ENCODE assay signal across 9 cellular contexts in the genomic region with DNA sequence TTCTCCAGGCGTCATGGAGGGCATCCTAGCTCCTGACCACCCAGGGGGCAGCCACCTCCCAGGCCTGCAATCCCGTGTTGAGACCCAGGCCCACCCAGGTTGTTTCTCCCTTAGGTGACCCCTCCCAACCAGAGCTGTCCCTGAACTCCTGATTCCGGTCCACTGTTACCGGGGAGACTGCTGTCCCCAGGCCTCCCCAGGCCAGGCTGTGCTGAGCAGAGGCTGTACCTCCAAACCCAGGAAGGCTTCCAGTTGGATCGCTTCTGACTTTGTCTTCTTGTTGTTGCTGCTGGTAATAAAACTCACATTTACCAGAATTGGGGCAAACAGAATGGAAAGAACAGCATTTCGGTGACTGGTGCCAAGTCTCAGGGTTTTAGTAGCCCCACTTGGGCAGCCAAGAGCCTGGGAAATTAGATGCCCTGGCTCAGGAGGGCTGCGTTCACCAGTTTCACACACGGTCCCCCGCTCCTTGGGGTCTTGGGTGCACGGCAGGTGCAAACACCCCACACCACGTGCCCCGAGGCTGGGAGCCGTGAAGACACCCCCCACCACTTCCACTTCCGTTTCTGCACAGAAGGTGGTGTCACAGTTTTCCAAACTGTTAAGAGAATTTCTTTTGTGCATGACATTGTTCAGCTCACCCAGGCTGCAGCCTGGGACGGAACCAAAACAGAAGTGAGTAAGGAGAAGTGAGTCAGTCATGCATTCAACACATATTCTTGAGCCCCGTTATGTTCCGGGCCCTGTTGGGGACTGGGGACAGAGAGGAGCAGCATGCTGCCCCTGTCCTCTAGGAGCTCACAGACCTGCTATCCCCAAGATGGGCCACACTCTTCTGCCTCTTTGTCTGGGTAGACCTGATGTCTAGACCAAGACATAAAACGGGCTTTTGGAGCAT. TPM values are rescaled to one million over a fixed set of nuclear protein-coding genes. Genes with fewer than 3 reads are reported as not detected.
DNase-seq lines count a peak whose midpoint lies in the region; TF ChIP-seq lines count a peak whose summit lies in the region.
"Had no signal": no experiment of that assay in that cellular context is flagged by ENCODE, and none has a peak within 500 bp of the region (broad histone marks: within the 10 kb centered on the region; RNA-seq: fewer than 3 reads in every experiment).

No MANE protein-coding gene starts in this region.

- H2AFZ ChIP-seq in mesenchymal stem cell (ENCODE audit: low read depth, low read length): no peak overlapping the region

- H2BK15ac ChIP-seq in mesenchymal stem cell (ENCODE audit: low read depth, poor library complexity, severe bottlenecking): no peak overlapping the region

- no peak overlapping the region for H2BK5ac ChIP-seq in mesenchymal stem cell (ENCODE audit: low read depth, low read length, poor library complexity, severe bottlenecking)

- H3K18ac ChIP-seq in mesenchymal stem cell (ENCODE audit: low read depth in 1 of 2, low read length in 2 of 2): no peak overlapping the region

- H3K9me3 Mint-ChIP-seq in activated naive CD4-positive, alpha-beta T cell treated with anti-CD3 and anti-CD28 coated beads, Interleukin-2, amount 50 U/mL, for 24 hours: no peaks in the 10 kb centered on the region
- H3K9me3 Mint-ChIP-seq in dendritic cell treated with granulocyte-macrophage colony-stimulating factor and Interleukin-4, amounts not matched to agents 40 ng/mL and 50 ng/mL, for 4 days: peaks cover 3% of the 10 kb centered on the region

- H3K79me1 ChIP-seq in mesenchymal stem cell (replicated peaks; ENCODE audit: low read length, poor library complexity, severe bottlenecking): no peaks in the 10 kb centered on the region

- no peak overlapping the region for H3K4me2 ChIP-seq in mesenchymal stem cell (ENCODE audit: low read length, poor library complexity, severe bottlenecking)

- no peak overlapping the region for H3K4ac ChIP-seq in mesenchymal stem cell (ENCODE audit: low read depth in 1 of 2, low read length in 2 of 2)

- no peak overlapping the region for H3K4me3 ChIP-seq in Jurkat, Clone E6-1 (ENCODE audit: low read length)
- H3K4me3 ChIP-seq in thyroid gland (replicated peaks in 1 of 3): no peak overlapping the region
- no peak overlapping the region for H3K4me3 ChIP-seq in mesenchymal stem cell (ENCODE audit: insufficient read depth in 1 of 2, low read depth in 1 of 2, low read length in 2 of 2)

- TF ChIP-seq CTCF in thyroid gland (IDR thresholded peaks at IDR 0.05): no peak

- H3K36me3 ChIP-seq in thyroid gland (no peaks in the 10 kb centered on the region), mesenchymal stem cell (ENCODE audit: control insufficient read depth in 1 of 2, insufficient read depth in 2 of 2, low read depth in 1 of 2, low read length in 2 of 2) (no peaks in the 10 kb centered on the region)

- no peak overlapping the region for H4K8ac ChIP-seq in mesenchymal stem cell (ENCODE audit: low read length)

- H2BK12ac ChIP-seq in mesenchymal stem cell (ENCODE audit: low read length in 2 of 2): no peak overlapping the region

- no peak overlapping the region for H3K27ac ChIP-seq in thyroid gland
- no peak overlapping the region for H3K27ac ChIP-seq in mesenchymal stem cell (ENCODE audit: low read length, poor library complexity, severe bottlenecking)

- H3K27ac Mint-ChIP-seq in activated naive CD4-positive, alpha-beta T cell treated with anti-CD3 and anti-CD28 coated beads, Interleukin-2, amount 50 U/mL, for 24 hours: no peak overlapping the region
- H3K27ac Mint-ChIP-seq in dendritic cell treated with granulocyte-macrophage colony-stimulating factor and Interleukin-4, amounts not matched to agents 40 ng/mL and 50 ng/mL, for 4 days: peak overlapping the region; percentile 86

- H3K4me1 ChIP-seq in thyroid gland: peaks cover 8 to 25% of the 10 kb centered on the region in 2 donors
- peaks cover 5% of the 10 kb centered on the region for H3K4me1 ChIP-seq in mesenchymal stem cell (ENCODE audit: control insufficient read depth, insufficient read depth, low read depth, low read length)

- no peaks in the 10 kb centered on the region for H3K36me3 Mint-ChIP-seq in activated naive CD4-positive, alpha-beta T cell treated with anti-CD3 and anti-CD28 coated beads, Interleukin-2, amount 50 U/mL, for 24 hours
- no peaks in the 10 kb centered on the region for H3K36me3 Mint-ChIP-seq in dendritic cell treated with granulocyte-macrophage colony-stimulating factor and Interleukin-4, amounts not matched to agents 40 ng/mL and 50 ng/mL, for 4 days (ENCODE audit: low read depth)

- no peak overlapping the region for H3K23ac ChIP-seq in mesenchymal stem cell (ENCODE audit: low read length in 2 of 2)

- no peak overlapping the region for H4K91ac ChIP-seq in mesenchymal stem cell (ENCODE audit: low read length)

- H3K4me1 Mint-ChIP-seq in activated naive CD4-positive, alpha-beta T cell treated with anti-CD3 and anti-CD28 coated beads, Interleukin-2, amount 50 U/mL, for 24 hours: peaks cover 7% of the 10 kb centered on the region
- peaks cover 79% of the 10 kb centered on the region for H3K4me1 Mint-ChIP-seq in dendritic cell treated with granulocyte-macrophage colony-stimulating factor and Interleukin-4, amounts not matched to agents 40 ng/mL and 50 ng/mL, for 4 days (ENCODE audit: low read depth)

- 20 to 31% methylated on average over 14 to 18 of the region's 18 CpGs for WGBS in thyroid gland, 2 donors
- WGBS in mesenchymal stem cell: 83% methylated on average over 16 of the region's 18 CpGs

- H3K9me3 ChIP-seq in thyroid gland (no peaks in the 10 kb centered on the region), mesenchymal stem cell (ENCODE audit: control insufficient read depth, low read length) (peaks cover 6% of the 10 kb centered on the region)

- peaks cover 6% of the 10 kb centered on the region for H3K27me3 Mint-ChIP-seq in activated naive CD4-positive, alpha-beta T cell treated with anti-CD3 and anti-CD28 coated beads, Interleukin-2, amount 50 U/mL, for 24 hours
- H3K27me3 Mint-ChIP-seq in dendritic cell treated with granulocyte-macrophage colony-stimulating factor and Interleukin-4, amounts not matched to agents 40 ng/mL and 50 ng/mL, for 4 days: peaks cover 30% of the 10 kb centered on the region

- H3K9ac ChIP-seq in mesenchymal stem cell (ENCODE audit: low read length): no peak overlapping the region

- intact Hi-C loops in dendritic cell treated with granulocyte-macrophage colony-stimulating factor and Interleukin-4, amounts not matched to agents 40 ng/mL and 50 ng/mL, for 4 days (cut with micrococcal nuclease): no loop called here
- intact Hi-C loops in thyroid gland (cut with DNase I): no loop called here

- TF ChIP-seq POLR2A in thyroid gland (IDR thresholded peaks at IDR 0.05): no peak

- DNase-seq in activated naive CD4-positive, alpha-beta T cell treated with anti-CD3 and anti-CD28 coated beads, Interleukin-2, amount 50 U/mL, for 16 hours: no peak
- peak; percentile 62 for DNase-seq in Jurkat, Clone E6-1 (ENCODE audit: low read depth, low spot score)
- DNase-seq in thyroid gland (peak; percentile 40 to 47), mesenchymal stem cell (no peak), iPS-NIHi11 (ENCODE audit: low spot score) (no peak), T-helper 9 cell (no peak)
- DNase-seq: stimulated activated naive CD4-positive, alpha-beta T cell treated with Interleukin-2 at 50 U/mL for 16 hours had no signal

- H3K4me3 Mint-ChIP-seq in activated naive CD4-positive, alpha-beta T cell treated with anti-CD3 and anti-CD28 coated beads, Interleukin-2, amount 50 U/mL, for 24 hours: peak overlapping the region; percentile 23
- H3K4me3 Mint-ChIP-seq in dendritic cell treated with granulocyte-macrophage colony-stimulating factor and Interleukin-4, amounts not matched to agents 40 ng/mL and 50 ng/mL, for 4 days: peak overlapping the region; percentile 46

- H2BK120ac ChIP-seq in mesenchymal stem cell (ENCODE audit: low read depth, low read length): no peak overlapping the region

- H3K27me3 ChIP-seq in thyroid gland (no peaks in the 10 kb centered on the region), mesenchymal stem cell (ENCODE audit: control insufficient read depth in 1 of 2, insufficient read depth in 1 of 2, low read length in 2 of 2) (peaks cover 39 to 90% of the 10 kb centered on the region in 2 experiments)

- H3K14ac ChIP-seq in mesenchymal stem cell (ENCODE audit: low read length in 2 of 2): no peak overlapping the region

- H2AK5ac ChIP-seq in mesenchymal stem cell (ENCODE audit: low read length, severe bottlenecking): no peak overlapping the region

RNA-seq across cellular contexts. Expression of a gene that starts 29.4 kb away (rescaled TPM):
- polyA plus RNA-seq in Jurkat, Clone E6-1 (2012; ENCODE audit: insufficient read depth, insufficient read length): 120 TPM
- 10 to 100 TPM; 29.2 to 54.0 (median 45.4) TPM for total RNA-seq in thyroid gland
- 311 TPM for polyA plus RNA-seq in mesenchymal stem cell (2013, experiment 1 of 2)
- polyA plus RNA-seq in mesenchymal stem cell (2013, experiment 2 of 2): 325 TPM

RNA-seq across cellular contexts. Expression of a gene that starts 30.9 kb away (rescaled TPM):
- not detected for polyA plus RNA-seq in Jurkat, Clone E6-1 (2012; ENCODE audit: insufficient read depth, insufficient read length)
- total RNA-seq in thyroid gland: under 1 TPM in 1 of 4 donors, not detected in 3; 0.11 TPM
- not detected for polyA plus RNA-seq in mesenchymal stem cell (2013, experiment 1 of 2)
- 0.01 TPM for polyA plus RNA-seq in mesenchymal stem cell (2013, experiment 2 of 2)

Comparison
In these comparisons a context has a peak if more than half of its experiments do, and no peak if none do; other contexts are left out.
1. DNase-seq: peak in Jurkat, Clone E6-1 (single experiment) and thyroid gland (2 of 2); none in activated naive CD4-positive, alpha-beta T cell treated with anti-CD3 and anti-CD28 coated beads, Interleukin-2, amount 50 U/mL, for 16 hours (single experiment), mesenchymal stem cell (single experiment), iPS-NIHi11 (single experiment) and T-helper 9 cell (single experiment).